ENCODE assay signal across 38 cellular contexts in the genomic region with DNA sequence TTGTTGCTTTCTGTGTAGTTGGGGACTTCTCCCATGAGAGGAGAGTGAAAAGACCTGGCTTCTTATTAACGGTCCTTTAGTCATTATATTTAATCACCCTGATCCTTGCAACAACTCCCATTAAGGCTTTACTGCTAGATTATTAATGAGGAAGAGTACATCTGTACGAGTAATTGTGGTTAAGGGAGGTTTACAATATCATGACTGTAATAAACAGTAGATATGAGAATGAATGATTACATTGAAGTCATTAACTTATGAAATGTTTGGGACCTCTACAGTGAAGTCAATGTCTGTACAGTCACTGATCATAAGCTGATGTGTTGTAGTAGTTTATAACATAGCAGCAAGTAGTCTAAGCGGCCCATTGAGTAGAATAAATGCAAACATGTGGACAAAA. TPM values are rescaled to one million over a fixed set of nuclear protein-coding genes. Genes with fewer than 3 reads are reported as not detected.
DNase-seq lines count a peak whose midpoint lies in the region; ATAC-seq, FAIRE-seq and TF ChIP-seq lines count a peak whose summit lies in the region.
"Had no signal": no experiment of that assay in that cellular context is flagged by ENCODE, and none has a peak within 500 bp of the region (broad histone marks: within the 10 kb centered on the region; RNA-seq: fewer than 3 reads in every experiment).

No MANE protein-coding gene starts in this region.

- ATAC-seq in GM21390 (IDR thresholded peaks at IDR 0.05; ENCODE audit: unreplicated experiment) (no peak), GM19463 (IDR thresholded peaks at IDR 0.05; ENCODE audit: unreplicated experiment) (no peak)
- ATAC-seq: A549; CD8-positive, alpha-beta T cell had no signal

- H3K27ac Mint-ChIP-seq in nephron, result peak overlapping the region in 2 of 3 experiments; percentile 1 to 28
- H3K27ac Mint-ChIP-seq in activated CD4-positive, alpha-beta T cell treated with anti-CD3 and anti-CD28 coated beads, Interleukin-2, amount 10 ng/mL, durations not matched to agents 7 days and 5 days, result no peak overlapping the region
- H3K27ac Mint-ChIP-seq: B cell; CD14-positive monocyte; CD4-positive, alpha-beta memory T cell; CD4-positive, alpha-beta T cell; CD4-positive, CD25-positive, alpha-beta regulatory T cell; CD8-positive, alpha-beta T cell had no signal

- DNase-seq in amniotic epithelial cell (ENCODE audit: low read depth) (peak; percentile 50), fibroblast of villous mesenchyme (ENCODE audit: low read depth) (peak; percentile 28), small intestine (peak; percentile 54), NCI-H510A (lab: John Stamatoyannopoulos, UW) (no peak)
- no peak for DNase-seq in activated CD4-positive, alpha-beta T cell treated with anti-CD3 and anti-CD28 coated beads, Interleukin-2, amount 10 ng/mL, durations not matched to agents 7 days and 5 days
- DNase-seq: 8988T; ACHN; AML-193; BE2C; Caco-2; Calu3; CD4-positive, alpha-beta memory T cell; CD4-positive, alpha-beta T cell; CD4-positive, CD25-positive, alpha-beta regulatory T cell; CD8-positive, alpha-beta memory T cell; CD8-positive, alpha-beta T cell; COR-L47; DMS 273 treated with DMSO at 0.1 percent for 48 hours; DMS153; DMS53; DMS79; DMS79 treated with DMSO at 0.1 percent for 48 hours; DND-41; EL had no signal

- H3K36me3 Mint-ChIP-seq in nephron (ENCODE audit: low read depth), result peaks cover 7% of the 10 kb centered on the region
- H3K36me3 Mint-ChIP-seq in activated CD4-positive, alpha-beta T cell treated with anti-CD3 and anti-CD28 coated beads, Interleukin-2, amount 10 ng/mL, durations not matched to agents 7 days and 5 days (ENCODE audit: low read depth), result no peaks in the 10 kb centered on the region
- H3K36me3 Mint-ChIP-seq: CD14-positive monocyte; CD4-positive, CD25-positive, alpha-beta regulatory T cell; CD8-positive, alpha-beta T cell had no signal

- H3K4me3 ChIP-seq in fibroblast of villous mesenchyme (ENCODE audit: low read depth, low read length), result no peak overlapping the region
- no peak overlapping the region for H3K4me3 ChIP-seq in small intestine (ENCODE audit: low read depth in 1 of 2, low read length in 2 of 2)
- H3K4me3 ChIP-seq: A549; BLaER1; BLaER1 treated with 17β-estradiol and CSF1 and Interleukin-3, amounts not matched to agents 10 nM and 100 nM had no signal

- CTCF ChIA-PET in activated CD4-positive, alpha-beta T cell treated with anti-CD3 and anti-CD28 coated beads, Interleukin-2, amount 10 ng/mL, durations not matched to agents 7 days and 5 days (lab: Charles Lee), result no interaction called here

- H3K36me3 ChIP-seq in small intestine (ENCODE audit: control insufficient read depth in 2 of 2, insufficient read depth in 2 of 2, low read length in 2 of 2), result no peaks in the 10 kb centered on the region
- H3K36me3 ChIP-seq: BE2C had no signal

- H3K27me3 ChIP-seq in small intestine (ENCODE audit: control insufficient read depth in 2 of 2, insufficient read depth in 2 of 2, low read length in 2 of 2), result no peaks in the 10 kb centered on the region
- H3K27me3 ChIP-seq: BLaER1; BLaER1 treated with 17β-estradiol and CSF1 and Interleukin-3, amounts not matched to agents 10 nM and 100 nM had no signal

- no peaks in the 10 kb centered on the region for H3K4me1 ChIP-seq in small intestine (ENCODE audit: control insufficient read depth in 2 of 2, insufficient read depth in 1 of 2, low read depth in 1 of 2, low read length in 1 of 2)
- H3K4me1 ChIP-seq: A549, BE2C, Caco-2 had no signal

- H3K9me3 ChIP-seq in small intestine (ENCODE audit: control insufficient read depth, low read depth), result no peaks in the 10 kb centered on the region
- H3K9me3 ChIP-seq: A549; BE2C; BLaER1; BLaER1 treated with 17β-estradiol and CSF1 and Interleukin-3, amounts not matched to agents 10 nM and 100 nM; Caco-2 had no signal

- no peaks in the 10 kb centered on the region for H3K4me1 Mint-ChIP-seq in nephron
- no peaks in the 10 kb centered on the region for H3K4me1 Mint-ChIP-seq in activated CD4-positive, alpha-beta T cell treated with anti-CD3 and anti-CD28 coated beads, Interleukin-2, amount 10 ng/mL, durations not matched to agents 7 days and 5 days
- H3K4me1 Mint-ChIP-seq: CD14-positive monocyte; CD4-positive, alpha-beta memory T cell; CD4-positive, CD25-positive, alpha-beta regulatory T cell; CD8-positive, alpha-beta memory T cell had no signal

- H3K27ac ChIP-seq in small intestine (ENCODE audit: low read depth in 1 of 2, low read length in 1 of 2), result no peak overlapping the region
- H3K27ac ChIP-seq: 22Rv1, A549, BLaER1, C4-2B had no signal

- H3K9me3 Mint-ChIP-seq in nephron, result no peaks in the 10 kb centered on the region
- no peaks in the 10 kb centered on the region for H3K9me3 Mint-ChIP-seq in activated CD4-positive, alpha-beta T cell treated with anti-CD3 and anti-CD28 coated beads, Interleukin-2, amount 10 ng/mL, durations not matched to agents 7 days and 5 days
- H3K9me3 Mint-ChIP-seq: CD14-positive monocyte; CD4-positive, alpha-beta memory T cell; CD4-positive, alpha-beta T cell; CD8-positive, alpha-beta memory T cell; CD8-positive, alpha-beta T cell had no signal

- H3K4me3 Mint-ChIP-seq in nephron, result no peak overlapping the region
- no peak overlapping the region for H3K4me3 Mint-ChIP-seq in activated CD4-positive, alpha-beta T cell treated with anti-CD3 and anti-CD28 coated beads, Interleukin-2, amount 10 ng/mL, durations not matched to agents 7 days and 5 days
- H3K4me3 Mint-ChIP-seq: B cell; CD14-positive monocyte; CD4-positive, alpha-beta memory T cell; CD4-positive, alpha-beta T cell; CD4-positive, CD25-positive, alpha-beta regulatory T cell; CD8-positive, alpha-beta memory T cell; CD8-positive, alpha-beta T cell had no signal

- WGBS in small intestine, 3 donors, result 27 to 48% (median 47%) methylated on average over 3 of the region's 3 CpGs

- H3K27me3 Mint-ChIP-seq in nephron (ENCODE audit: low read depth), result no peaks in the 10 kb centered on the region
- no peaks in the 10 kb centered on the region for H3K27me3 Mint-ChIP-seq in activated CD4-positive, alpha-beta T cell treated with anti-CD3 and anti-CD28 coated beads, Interleukin-2, amount 10 ng/mL, durations not matched to agents 7 days and 5 days

- TF ChIP-seq CTCF in fibroblast of villous mesenchyme (IDR thresholded peaks at IDR 0.05; ENCODE audit: insufficient read depth, low read depth, low read length) (no peak), nephron (IDR thresholded peaks at IDR 0.05; ENCODE audit: unreplicated experiment in 3 of 3) (no peak)

- no peak for FAIRE-seq in small intestine (lab: Jason Lieb, UNC)
- FAIRE-seq: A204.1, A549, D721Med had no signal

- POLR2A ChIA-PET in activated CD4-positive, alpha-beta T cell treated with anti-CD3 and anti-CD28 coated beads, Interleukin-2, amount 10 ng/mL, durations not matched to agents 7 days and 5 days (lab: Charles Lee), result no interaction called here

RNA-seq across cellular contexts. Expression of a gene that starts 24.7 kb away (rescaled TPM):
- total RNA-seq in fibroblast of villous mesenchyme, result 0.64 and 4.7 TPM in 2 replicates
- under 1 TPM; 0.22 to 0.42 (median 0.27) TPM for polyA plus RNA-seq in small intestine
- total RNA-seq in activated CD4-positive, alpha-beta T cell treated with anti-CD3 and anti-CD28 coated beads, Interleukin-2, amount 10 ng/mL, durations not matched to agents 7 days and 5 days, result under 1 TPM in 1 of 2 experiments, not detected in 1; 0.04 TPM
- total RNA-seq: A172, Calu3 had no signal
- polyA plus RNA-seq: A549, BJ had no signal

Comparison
In these comparisons a context has a peak if more than half of its experiments do, and no peak if none do; other contexts are left out.
1. DNase-seq: peak in amniotic epithelial cell (single experiment), fibroblast of villous mesenchyme (single experiment) and small intestine (single experiment); none in activated CD4-positive, alpha-beta T cell treated with anti-CD3 and anti-CD28 coated beads, Interleukin-2, amount 10 ng/mL, durations not matched to agents 7 days and 5 days (single experiment) and NCI-H510A (single experiment).